27 cellular contexts compared by ENCODE assay signal in genomic region chr5:57085306-57086081, GRCh38.
"Had no signal": no experiment of that assay in that cellular context is flagged by ENCODE, and none has a peak within 500 bp of the region (broad histone marks: within the 10 kb centered on the region; RNA-seq: fewer than 3 reads in every experiment).

No MANE protein-coding gene starts in this region.

- H3K36me3 Mint-ChIP-seq: mesothelial cell of epicardium had no signal

- DNase-seq: effector CD8-positive, alpha-beta T cell; endodermal cell; esophagus squamous epithelium; foreskin melanocyte; glutamatergic neuron; heart right ventricle; hippocampal formation; left cardiac atrium; left lung; mesenchymal stem cell; naive thymus-derived CD4-positive, alpha-beta T cell; nucleus accumbens; ovary; posterior cingulate gyrus; right lobe of liver; small intestine; stimulated activated CD4-positive, alpha-beta T cell treated with anti-CD3 and anti-CD28 coated beads, Interleukin-12 subunit alpha, Interleukin-12 subunit beta, amount 100 ng/mL, for 4 hours; stimulated activated CD4-positive, alpha-beta T cell treated with anti-CD3 and anti-CD28 coated beads, Interleukin-1b, Interleukin-23, amount 100 ng/mL, for 48 hours; stimulated activated CD4-positive, alpha-beta T cell treated with anti-CD3 and anti-CD28 coated beads, Interleukin-4, amount 100 ng/mL, for 1 hour; stimulated activated CD8-positive, alpha-beta memory T cell treated with anti-CD3 and anti-CD28 coated beads, Interleukin-4, amount 100 ng/mL, for 48 hours; transverse colon had no signal

- H3K36me3 ChIP-seq: esophagus squamous epithelium, heart right ventricle, left lung, ovary, right lobe of liver, suprapubic skin, transverse colon, vagina had no signal

- ATAC-seq: heart right ventricle; left cardiac atrium; left lung; naive thymus-derived CD4-positive, alpha-beta T cell; right lobe of liver had no signal

- H3K27ac ChIP-seq: heart right ventricle, left lung, ovary, right lobe of liver, suprapubic skin, transverse colon, vagina had no signal

- H3K4me3 ChIP-seq: esophagus squamous epithelium, heart right ventricle, left lung, ovary, right lobe of liver, suprapubic skin, transverse colon, vagina had no signal

- H3K4me1 Mint-ChIP-seq: endodermal cell; mesothelial cell of epicardium; naive thymus-derived CD4-positive, alpha-beta T cell; nephron had no signal

- H3K27me3 ChIP-seq: left lung, ovary, right lobe of liver, suprapubic skin, transverse colon, vagina had no signal

- H3K27ac Mint-ChIP-seq: dendritic cell treated with granulocyte-macrophage colony-stimulating factor and Interleukin-4, amounts not matched to agents 40 ng/mL and 50 ng/mL, for 4 days; endodermal cell; mesothelial cell of epicardium; naive thymus-derived CD4-positive, alpha-beta T cell; nephron; stimulated activated naive CD8-positive, alpha-beta T cell treated with anti-CD3 and anti-CD28 coated beads, Interleukin-15, Interleukin-2, amounts not matched to agents 100 ng/mL and 50 ng/mL, for 24 hours had no signal

- H3K9me3 ChIP-seq: esophagus squamous epithelium, left lung, ovary, right lobe of liver, suprapubic skin, transverse colon, vagina had no signal

- H3K4me1 ChIP-seq: heart right ventricle, left lung, right lobe of liver, suprapubic skin, transverse colon, vagina had no signal

- H3K9me3 Mint-ChIP-seq: dendritic cell treated with granulocyte-macrophage colony-stimulating factor and Interleukin-4, amounts not matched to agents 40 ng/mL and 50 ng/mL, for 4 days; endodermal cell; stimulated activated naive CD8-positive, alpha-beta T cell treated with anti-CD3 and anti-CD28 coated beads, Interleukin-15, Interleukin-2, amounts not matched to agents 100 ng/mL and 50 ng/mL, for 24 hours had no signal

- H3K4me3 Mint-ChIP-seq: dendritic cell treated with granulocyte-macrophage colony-stimulating factor and Interleukin-4, amounts not matched to agents 40 ng/mL and 50 ng/mL, for 4 days; endodermal cell; mesothelial cell of epicardium; naive thymus-derived CD4-positive, alpha-beta T cell; nephron; stimulated activated naive CD8-positive, alpha-beta T cell treated with anti-CD3 and anti-CD28 coated beads, Interleukin-15, Interleukin-2, amounts not matched to agents 100 ng/mL and 50 ng/mL, for 24 hours had no signal
